Comparison of ENCODE assay signal across 12 cellular contexts in genomic region chr13:84894749-84895148, GRCh38.
"Had no signal": no experiment of that assay in that cellular context is flagged by ENCODE, and none has a peak within 500 bp of the region (broad histone marks: within the 10 kb centered on the region; RNA-seq: fewer than 3 reads in every experiment).

No MANE protein-coding gene starts in this region.

- H3K9me3 Mint-ChIP-seq: activated T-helper 17 cell treated with anti-CD3 and anti-CD28 coated beads, Interleukin-2, amount 50 U/mL, for 72 hours; memory B cell had no signal

- ATAC-seq: activated T-helper 17 cell treated with anti-CD3 and anti-CD28 coated beads, Interleukin-2, amount 50 U/mL, for 72 hours; left lung; natural killer cell had no signal

- H3K27me3 Mint-ChIP-seq: activated T-helper 17 cell treated with anti-CD3 and anti-CD28 coated beads, Interleukin-2, amount 50 U/mL, for 72 hours; memory B cell had no signal

- DNase-seq: activated CD4-positive, alpha-beta T cell treated with anti-CD3 and anti-CD28 coated beads, Interleukin-2, amount 50 U/mL, for 48 hours; activated naive CD4-positive, alpha-beta T cell treated with Interleukin-2 at 50 U/mL for 16 hours; islet precursor cell; natural killer cell; stimulated activated CD4-positive, alpha-beta T cell treated with anti-CD3 and anti-CD28 coated beads, Interleukin-15, amount 100 ng/mL, for 24 hours; stimulated activated CD4-positive, alpha-beta T cell treated with anti-CD3 and anti-CD28 coated beads, Interleukin-4, amount 100 ng/mL, for 1 hour; stimulated activated naive CD4-positive, alpha-beta T cell treated with Interleukin-2 at 50 U/mL for 16 hours had no signal

- H3K4me1 Mint-ChIP-seq: activated T-helper 17 cell treated with anti-CD3 and anti-CD28 coated beads, Interleukin-2, amount 50 U/mL, for 72 hours; memory B cell; natural killer cell had no signal

- H3K4me3 ChIP-seq: breast epithelium, dorsolateral prefrontal cortex, left lung had no signal

- H3K27me3 ChIP-seq: breast epithelium, dorsolateral prefrontal cortex, left lung had no signal

- H3K36me3 Mint-ChIP-seq: memory B cell, natural killer cell had no signal

- H3K36me3 ChIP-seq: breast epithelium, left lung had no signal

- H3K4me1 ChIP-seq: breast epithelium, left lung had no signal

- H3K27ac ChIP-seq: breast epithelium, dorsolateral prefrontal cortex, left lung had no signal

- H3K27ac Mint-ChIP-seq: activated T-helper 17 cell treated with anti-CD3 and anti-CD28 coated beads, Interleukin-2, amount 50 U/mL, for 72 hours; memory B cell; natural killer cell had no signal

- H3K9me3 ChIP-seq: breast epithelium, left lung had no signal

- H3K4me3 Mint-ChIP-seq: activated T-helper 17 cell treated with anti-CD3 and anti-CD28 coated beads, Interleukin-2, amount 50 U/mL, for 72 hours; memory B cell; natural killer cell had no signal
